In genomic region chr1:169909499-169909898, GRCh38 we compare ENCODE assay signal across 13 cellular contexts.
"Had no signal": no experiment of that assay in that cellular context is flagged by ENCODE, and none has a peak within 500 bp of the region (broad histone marks: within the 10 kb centered on the region; RNA-seq: fewer than 3 reads in every experiment).

No MANE protein-coding gene starts in this region.

- H3K9me3 ChIP-seq: esophagus squamous epithelium, ovary had no signal

- H3K4me1 Mint-ChIP-seq: neural crest cell had no signal

- H3K4me2 ChIP-seq: hepatocyte had no signal

- H3K4me1 ChIP-seq: esophagus squamous epithelium had no signal

- H3K27me3 ChIP-seq: esophagus squamous epithelium, hepatocyte, ovary had no signal

- H3K36me3 ChIP-seq: esophagus squamous epithelium, ovary had no signal

- H2AFZ ChIP-seq: hepatocyte had no signal

- ATAC-seq: right cardiac atrium had no signal

- DNase-seq: esophagus squamous epithelium; foreskin fibroblast; head of caudate nucleus; mammary epithelial cell; naive thymus-derived CD4-positive, alpha-beta T cell; ovary; right cardiac atrium; small intestine; stimulated activated CD4-positive, alpha-beta T cell treated with anti-CD3 and anti-CD28 coated beads, Interleukin-12 subunit alpha, Interleukin-12 subunit beta, amount 100 ng/mL, for 4 hours; stimulated activated naive CD4-positive, alpha-beta T cell treated with Interleukin-2 at 50 U/mL for 16 hours; trophoblast cell had no signal

- H3K27ac ChIP-seq: hepatocyte, ovary had no signal

- H3K79me2 ChIP-seq: hepatocyte had no signal

- H3K27me3 Mint-ChIP-seq: naive thymus-derived CD4-positive, alpha-beta T cell had no signal

- H3K4me3 ChIP-seq: esophagus squamous epithelium, hepatocyte, ovary had no signal

- H3K4me3 Mint-ChIP-seq: naive thymus-derived CD4-positive, alpha-beta T cell; neural crest cell had no signal

- FAIRE-seq: small intestine had no signal
